Comparison of ENCODE assay signal across 1 cellular context in the genomic region with DNA sequence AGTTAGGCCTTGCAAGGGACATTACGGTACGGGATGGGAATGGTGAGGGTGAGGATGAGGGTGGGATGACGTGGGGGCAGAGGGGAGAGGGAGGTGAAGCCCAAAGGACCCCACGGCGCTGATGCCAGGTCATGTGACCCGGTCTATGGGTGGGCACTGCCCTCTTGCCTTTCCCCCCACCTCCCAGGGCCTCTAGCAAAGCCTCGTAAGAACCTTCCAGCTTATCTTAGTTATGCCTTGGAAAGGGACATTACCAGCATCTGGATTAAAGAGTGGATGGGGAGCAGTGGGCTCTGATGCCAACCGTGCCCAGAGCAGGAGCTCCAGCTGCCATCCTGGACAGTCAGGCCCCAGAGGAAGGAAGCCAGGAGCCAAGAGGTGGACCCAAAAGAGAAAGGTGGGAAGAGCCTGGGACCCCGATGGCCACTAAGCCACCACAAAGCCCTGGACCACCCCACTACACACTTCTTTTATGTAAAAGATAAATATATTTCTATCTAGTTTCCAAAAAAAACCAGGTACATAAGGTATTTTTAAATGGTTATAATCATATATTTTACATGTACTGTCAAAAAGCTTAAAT.
TF ChIP-seq lines count a peak whose summit lies in the region.

No MANE protein-coding gene starts in this region.

TF ChIP-seq in H1, 55 proteins besides CTCF, POLR2A, EP300 and RAD21:
- TF ChIP-seq JUN (IDR thresholded peaks at IDR 0.05; ENCODE audit: low read depth, low read length): no peak
